In the genomic region with DNA sequence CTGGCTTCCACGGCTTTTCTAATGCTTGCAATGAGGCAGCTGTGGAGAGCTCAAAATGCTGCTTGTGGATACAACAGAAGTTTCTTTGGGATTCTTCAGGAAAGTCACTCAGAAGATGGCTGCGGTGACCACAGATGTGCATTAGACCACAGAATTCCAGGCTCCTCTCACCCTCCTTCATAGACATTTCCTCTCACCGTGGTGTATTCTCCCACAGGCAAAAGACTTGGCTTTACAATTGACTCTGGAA, we compare ENCODE assay signal across 24 cellular contexts.
"Had no signal": no experiment of that assay in that cellular context is flagged by ENCODE, and none has a peak within 500 bp of the region (broad histone marks: within the 10 kb centered on the region; RNA-seq: fewer than 3 reads in every experiment).

No MANE protein-coding gene starts in this region.

- H3K27ac ChIP-seq: dorsolateral prefrontal cortex, epithelial cell of prostate, esophagus muscularis mucosa, gastroesophageal sphincter, ovary, right atrium auricular region, sigmoid colon, skin epidermis, stomach, thoracic aorta, transverse colon had no signal

- H3K27me3 Mint-ChIP-seq: stimulated activated naive B cell treated with anti-CD40 and anti-IgM and Interleukin-4, amounts not matched to agents 10 μg/mL and 1 μg/mL and 100 μg/mL, for 72 hours had no signal

- DNase-seq: cortex of kidney; dorsolateral prefrontal cortex; effector memory CD4-positive, alpha-beta T cell; glutamatergic neuron; left colon; left ventricle myocardium superior; mesenchymal stem cell; midbrain; nucleus accumbens; ovary; sigmoid colon; stimulated activated CD4-positive, alpha-beta T cell treated with anti-CD3 and anti-CD28 coated beads, Interleukin-2, amount 100 ng/mL, for 24 hours; stimulated activated CD4-positive, alpha-beta T cell treated with anti-CD3 and anti-CD28 coated beads, Interleukin-4, amount 100 ng/mL, for 4 hours; stimulated activated naive B cell treated with anti-CD40 and anti-IgM and Interleukin-4, amounts not matched to agents 10 μg/mL and 1 μg/mL and 100 μg/mL, for 72 hours; stomach; transverse colon had no signal

- H3K27me3 ChIP-seq: esophagus muscularis mucosa, gastroesophageal sphincter, ovary, right atrium auricular region, sigmoid colon, stomach, transverse colon had no signal

- H3K27ac Mint-ChIP-seq: stimulated activated naive B cell treated with anti-CD40 and anti-IgM and Interleukin-4, amounts not matched to agents 10 μg/mL and 1 μg/mL and 100 μg/mL, for 72 hours had no signal

- H3K9me3 Mint-ChIP-seq: nephron; stimulated activated naive B cell treated with anti-CD40 and anti-IgM and Interleukin-4, amounts not matched to agents 10 μg/mL and 1 μg/mL and 100 μg/mL, for 72 hours had no signal

- H3K4me3 Mint-ChIP-seq: nephron; stimulated activated naive B cell treated with anti-CD40 and anti-IgM and Interleukin-4, amounts not matched to agents 10 μg/mL and 1 μg/mL and 100 μg/mL, for 72 hours had no signal

- H3K9me3 ChIP-seq: esophagus muscularis mucosa, gastroesophageal sphincter, right atrium auricular region, sigmoid colon, stomach, thoracic aorta, transverse colon had no signal

- H3K4me3 ChIP-seq: dorsolateral prefrontal cortex, esophagus muscularis mucosa, gastroesophageal sphincter, lung, ovary, right atrium auricular region, sigmoid colon, skin epidermis, stomach, thoracic aorta, transverse colon had no signal

- H3K4me1 Mint-ChIP-seq: nephron had no signal

- H3K4me1 ChIP-seq: esophagus muscularis mucosa, gastroesophageal sphincter, right atrium auricular region, sigmoid colon, stomach, transverse colon had no signal

- H3K36me3 ChIP-seq: ovary, right atrium auricular region, sigmoid colon, stomach, thoracic aorta, transverse colon had no signal
